8 cellular contexts compared by ENCODE assay signal in the genomic region with DNA sequence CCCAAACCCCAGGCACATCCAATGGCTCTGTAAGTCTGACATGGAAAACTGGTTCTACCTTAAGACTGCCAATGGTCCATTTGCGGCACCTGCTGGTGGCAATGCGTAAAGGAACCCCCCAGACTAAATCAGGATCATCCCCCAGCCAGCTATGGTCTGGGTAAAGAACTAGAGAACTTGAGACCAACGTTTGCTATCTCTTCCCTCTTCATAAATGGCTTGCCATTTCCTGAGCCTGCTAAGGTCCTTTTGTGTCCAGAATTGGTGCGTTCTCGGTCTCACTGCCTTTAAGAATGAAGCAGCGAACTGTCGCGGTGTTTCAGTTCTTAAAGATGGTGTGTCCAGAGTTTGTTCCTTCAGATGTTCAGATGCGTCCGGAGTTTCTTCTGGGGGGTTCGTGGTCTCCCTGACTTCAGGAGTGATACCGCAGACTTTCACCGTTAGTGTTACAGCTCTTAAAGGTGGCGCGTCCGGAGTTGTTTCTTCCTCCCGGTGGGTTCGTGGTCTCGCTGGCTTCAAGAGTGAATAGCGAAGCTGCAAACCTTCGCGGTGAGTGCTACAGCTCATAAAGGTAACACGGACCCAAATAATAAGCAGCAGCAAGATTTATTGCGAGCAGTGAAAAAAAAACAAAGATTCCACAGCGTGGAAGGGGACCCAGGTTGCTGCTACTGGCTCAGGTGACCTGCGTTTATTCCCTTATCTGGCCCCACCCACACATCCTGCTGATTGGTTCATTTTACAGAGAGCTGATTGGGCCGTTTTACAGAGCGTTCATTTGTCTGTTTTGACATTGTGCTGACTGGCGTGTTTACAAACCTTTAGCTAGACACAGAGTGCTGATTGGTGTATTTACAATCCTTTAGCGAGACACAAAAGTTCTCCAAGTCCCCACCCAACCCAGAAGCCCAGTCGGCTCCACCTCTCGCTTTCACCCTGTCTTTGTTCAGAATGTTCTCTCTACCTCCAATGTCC.
DNase-seq lines count a peak whose midpoint lies in the region; ATAC-seq, FAIRE-seq and TF ChIP-seq lines count a peak whose summit lies in the region.

No MANE protein-coding gene starts in this region.

- no peak overlapping the region for H3K4me2 ChIP-seq in mammary epithelial cell (ENCODE audit: insufficient read depth, low read depth, low read length)
- H3K4me2 ChIP-seq in HepG2 (ENCODE audit: low read depth, low read length), result no peak overlapping the region

- no peak for TF ChIP-seq RAD21 in HepG2 (CRISPR knock-in tag; IDR thresholded peaks at IDR 0.05)

- H3K4me3 ChIP-seq in mammary epithelial cell (replicated peaks in 1 of 3; ENCODE audit: insufficient read depth in 1 of 3, low read depth in 2 of 3, low read length in 3 of 3) (no peak overlapping the region), HepG2 (replicated peaks in 1 of 3; ENCODE audit: insufficient read depth in 1 of 3, low read depth in 2 of 3, low read length in 3 of 3) (no peak overlapping the region)

- 75% methylated on average over 21 of the region's 32 CpGs for WGBS in mammary epithelial cell (ENCODE audit: low coverage, missing lambda C conversion rate)
- WGBS in HepG2 (ENCODE audit: low lambda C conversion rate), result 75% methylated on average over 30 of the region's 32 CpGs

- intact Hi-C loops in MCF 10A (cut with micrococcal nuclease) (loop anchor here (5.0 kb wide), 1 partner anchor 116 kb away; no protein-coding TSS in a partner anchor), mammary epithelial cell (cut with micrococcal nuclease) (loop anchor here (5.0 kb wide), 1 partner anchor 71 kb away; no protein-coding TSS in a partner anchor), HepG2 (cut with micrococcal nuclease; ENCODE audit: unreplicated experiment) (loop anchor here (2.0 to 10.0 kb wide), 3 partner anchors 68 to 144 kb away; no protein-coding TSS in a partner anchor)

- no peak for TF ChIP-seq EP300 in HepG2 (IDR thresholded peaks at IDR 0.05; ENCODE audit: low read depth in 2 of 2, low read length in 2 of 2)
- TF ChIP-seq EP300 in HepG2 (CRISPR knock-in tag; IDR thresholded peaks at IDR 0.05; ENCODE audit: borderline replicate concordance), result no peak

- H3K4me3 Mint-ChIP-seq in MCF 10A (ENCODE audit: unreplicated experiment), result no peak overlapping the region
- H3K4me3 Mint-ChIP-seq in activated T-cell treated with anti-CD3 and anti-CD28 coated beads, Interleukin-2, amount 50 U/mL, for 72 hours, result peak overlapping the region; percentile 92 to 98
- H3K4me3 Mint-ChIP-seq in stimulated activated naive B cell treated with anti-CD40 and anti-IgM and Interleukin-4, amounts not matched to agents 10 μg/mL and 1 μg/mL and 100 μg/mL, for 72 hours, result peak overlapping the region; percentile 86 to 87

- CTCF ChIA-PET in MCF 10A (lab: Yijun Ruan, JAX) (interaction anchor here (0.6 to 2.0 kb wide), 7 partner anchors 41 to 275 kb away, joined by 3 to 6 read pairs (median 4); no protein-coding TSS in a partner anchor), mammary epithelial cell (lab: Charles Lee; ENCODE audit: low non-redundant PET) (no interaction called here), HepG2 (lab: Yijun Ruan, JAX; ENCODE audit: low intra/inter-chr PET ratio, low total read pairs) (interaction anchor here (1.4 kb wide), 1 partner anchor 68 kb away, joined by 6 read pairs; no protein-coding TSS in a partner anchor)

- H3K9me3 Mint-ChIP-seq in MCF 10A (ENCODE audit: unreplicated experiment), result no peaks in the 10 kb centered on the region
- no peaks in the 10 kb centered on the region for H3K9me3 Mint-ChIP-seq in activated T-cell treated with anti-CD3 and anti-CD28 coated beads, Interleukin-2, amount 50 U/mL, for 72 hours
- peaks cover 0 to 1% of the 10 kb centered on the region in 2 donors for H3K9me3 Mint-ChIP-seq in stimulated activated naive B cell treated with anti-CD40 and anti-IgM and Interleukin-4, amounts not matched to agents 10 μg/mL and 1 μg/mL and 100 μg/mL, for 72 hours

- in situ Hi-C loops in mammary epithelial cell (cut with MboI; ENCODE audit: low sequenced_read_pairs in 2 of 2) (no loop called here), HepG2 (cut with HindIII; ENCODE audit: extremely low pct_ligation_motif_present, low pct_unique_long_range_greater_than_20kb) (no loop called here)

- peak overlapping the region; percentile 88 for H3K27ac Mint-ChIP-seq in MCF 10A (ENCODE audit: low read depth, unreplicated experiment)
- H3K27ac Mint-ChIP-seq in activated T-cell treated with anti-CD3 and anti-CD28 coated beads, Interleukin-2, amount 50 U/mL, for 72 hours, result peak overlapping the region; percentile 99
- H3K27ac Mint-ChIP-seq in stimulated activated naive B cell treated with anti-CD40 and anti-IgM and Interleukin-4, amounts not matched to agents 10 μg/mL and 1 μg/mL and 100 μg/mL, for 72 hours, result peak overlapping the region; percentile 67

- TF ChIP-seq POLR2A in HepG2 (IDR thresholded peaks at IDR 0.05; ENCODE audit: insufficient read depth in 1 of 2, low read depth in 2 of 2, low read length in 2 of 2), result no peak

- DNase-seq in MCF 10A (ENCODE audit: unreplicated experiment), result peak; percentile 6
- DNase-seq in mammary epithelial cell, result no peak
- DNase-seq in NCI-H748 treated with DMSO at 0.1 percent for 48 hours (lab: John Stamatoyannopoulos, UW), result peak; percentile 11
- DNase-seq in activated T-cell treated with anti-CD3 and anti-CD28 coated beads, Interleukin-2, amount 50 U/mL, for 72 hours, result peak; percentile 79
- no peak for DNase-seq in HepG2 (ENCODE audit: low spot score)
- peak; percentile 58 for DNase-seq in stimulated activated naive B cell treated with anti-CD40 and anti-IgM and Interleukin-4, amounts not matched to agents 10 μg/mL and 1 μg/mL and 100 μg/mL, for 72 hours
- no peak for DNase-seq in omental fat pad (ENCODE audit: low spot score)

- peaks cover 22% of the 10 kb centered on the region for H3K9me3 ChIP-seq in mammary epithelial cell (replicated peaks; ENCODE audit: insufficient read depth, low read length)
- H3K9me3 ChIP-seq in HepG2 (ENCODE audit: low read length), result no peaks in the 10 kb centered on the region

- H3K36me3 Mint-ChIP-seq in MCF 10A (ENCODE audit: insufficient read depth, unreplicated experiment), result no peaks in the 10 kb centered on the region
- H3K36me3 Mint-ChIP-seq in activated T-cell treated with anti-CD3 and anti-CD28 coated beads, Interleukin-2, amount 50 U/mL, for 72 hours (ENCODE audit: insufficient read depth in 2 of 2), result peaks cover 6% of the 10 kb centered on the region in 2 donors
- peaks cover 0 to 2% of the 10 kb centered on the region in 2 donors for H3K36me3 Mint-ChIP-seq in stimulated activated naive B cell treated with anti-CD40 and anti-IgM and Interleukin-4, amounts not matched to agents 10 μg/mL and 1 μg/mL and 100 μg/mL, for 72 hours

- H3K4me1 ChIP-seq in mammary epithelial cell (ENCODE audit: insufficient read depth, low read length), result no peaks in the 10 kb centered on the region
- peaks cover 7% of the 10 kb centered on the region; the same call in 1 of the 2 replicates for H3K4me1 ChIP-seq in HepG2 (ENCODE audit: insufficient read depth, low read length)

- H2AFZ ChIP-seq in mammary epithelial cell (ENCODE audit: low read depth, low read length) (no peak overlapping the region), HepG2 (ENCODE audit: low read length) (no peak overlapping the region)

- POLR2A ChIA-PET in MCF 10A (lab: Yijun Ruan, JAX), result no interaction called here
- POLR2A ChIA-PET in HepG2 (lab: Yijun Ruan, JAX), result no interaction called here

- no peaks in the 10 kb centered on the region for H3K36me3 ChIP-seq in mammary epithelial cell (ENCODE audit: insufficient read depth, low read length)
- H3K36me3 ChIP-seq in HepG2 (replicated peaks in 1 of 2; ENCODE audit: control insufficient read depth in 1 of 2, insufficient read depth in 2 of 2, low read length in 2 of 2), result no peaks in the 10 kb centered on the region

- H3K27me3 ChIP-seq in mammary epithelial cell (ENCODE audit: insufficient read depth, low read length) (no peaks in the 10 kb centered on the region), HepG2 (ENCODE audit: control insufficient read depth in 1 of 2, insufficient read depth in 2 of 2, low read length in 2 of 2) (no peaks in the 10 kb centered on the region; a peak in 1 of 5 replicates)

- H3K9ac ChIP-seq in mammary epithelial cell (ENCODE audit: insufficient read depth, low read length), result no peak overlapping the region
- H3K9ac ChIP-seq in HepG2 (ENCODE audit: insufficient read depth, low read depth, low read length), result no peak overlapping the region

- BruUV-seq in MCF 10A (replicated peaks; lab: Mats Ljungman, UMichigan) (no TSS peak), mammary epithelial cell (replicated peaks; lab: Mats Ljungman, UMichigan) (no TSS peak), HepG2 (replicated peaks; lab: Mats Ljungman, UMichigan) (no TSS peak)

- ATAC-seq in HG02943 (IDR thresholded peaks at IDR 0.05; ENCODE audit: low read depth, unreplicated experiment) (peak; percentile 85), HepG2 (peak; percentile 63), omental fat pad (ENCODE audit: low FRiP score) (no peak)
- ATAC-seq in activated T-cell treated with anti-CD3 and anti-CD28 coated beads, Interleukin-2, amount 50 U/mL, for 72 hours (replicated peaks in 1 of 2), result peak; percentile 70 to 75
- peak; percentile 71 to 84 for ATAC-seq in stimulated activated naive B cell treated with anti-CD40 and anti-IgM and Interleukin-4, amounts not matched to agents 10 μg/mL and 1 μg/mL and 100 μg/mL, for 72 hours (replicated peaks)

- no peaks in the 10 kb centered on the region for H3K79me2 ChIP-seq in mammary epithelial cell (ENCODE audit: insufficient read depth, low read length)
- H3K79me2 ChIP-seq in HepG2 (ENCODE audit: insufficient read depth, low read length), result no peaks in the 10 kb centered on the region

- H3K27ac ChIP-seq in mammary epithelial cell (ENCODE audit: insufficient read depth, low read depth, low read length), result no peak overlapping the region
- H3K27ac ChIP-seq in HepG2 (ENCODE audit: extremely low read length, insufficient read depth, low read length), result no peak overlapping the region

- H4K20me1 ChIP-seq in mammary epithelial cell (ENCODE audit: insufficient read depth, low read length) (no peaks in the 10 kb centered on the region), HepG2 (ENCODE audit: insufficient read depth, low read length) (no peaks in the 10 kb centered on the region)

- H3K4me1 Mint-ChIP-seq in MCF 10A (ENCODE audit: insufficient read depth, unreplicated experiment), result peaks cover 17% of the 10 kb centered on the region
- peaks cover 96% of the 10 kb centered on the region for H3K4me1 Mint-ChIP-seq in activated T-cell treated with anti-CD3 and anti-CD28 coated beads, Interleukin-2, amount 50 U/mL, for 72 hours (ENCODE audit: low read depth)
- peaks cover 51 to 66% of the 10 kb centered on the region in 2 donors for H3K4me1 Mint-ChIP-seq in stimulated activated naive B cell treated with anti-CD40 and anti-IgM and Interleukin-4, amounts not matched to agents 10 μg/mL and 1 μg/mL and 100 μg/mL, for 72 hours

- dilution Hi-C loops in mammary epithelial cell (cut with HindIII; ENCODE audit: low sequenced_read_pairs), result no loop called here

- TF ChIP-seq CTCF in MCF 10A (IDR thresholded peaks at IDR 0.05; ENCODE audit: unreplicated experiment) (peak; percentile 11), mammary epithelial cell (conservative IDR thresholded peaks at IDR 0.05 in 1 of 2, IDR thresholded peaks at IDR 0.05 in 1 of 2; ENCODE audit: extremely low read depth in 1 of 2, insufficient read depth in 1 of 2, low read depth in 1 of 2, low read length in 2 of 2) (no peak), HepG2 (CRISPR knock-in tag; IDR thresholded peaks at IDR 0.05) (peak; percentile 47), omental fat pad (IDR thresholded peaks at IDR 0.05) (no peak)

- no peaks in the 10 kb centered on the region for H3K27me3 Mint-ChIP-seq in MCF 10A (ENCODE audit: insufficient read depth, unreplicated experiment)
- H3K27me3 Mint-ChIP-seq in activated T-cell treated with anti-CD3 and anti-CD28 coated beads, Interleukin-2, amount 50 U/mL, for 72 hours (ENCODE audit: low read depth), result no peaks in the 10 kb centered on the region
- H3K27me3 Mint-ChIP-seq in stimulated activated naive B cell treated with anti-CD40 and anti-IgM and Interleukin-4, amounts not matched to agents 10 μg/mL and 1 μg/mL and 100 μg/mL, for 72 hours, result no peaks in the 10 kb centered on the region

- no peak for FAIRE-seq in HepG2 (lab: Jason Lieb, UNC)

Comparison
In these comparisons a context has a peak if more than half of its experiments do, and no peak if none do; other contexts are left out.
1. DNase-seq: peak in MCF 10A (single experiment), NCI-H748 treated with DMSO at 0.1 percent for 48 hours (single experiment), activated T-cell treated with anti-CD3 and anti-CD28 coated beads, Interleukin-2, amount 50 U/mL, for 72 hours (2 of 2) and stimulated activated naive B cell treated with anti-CD40 and anti-IgM and Interleukin-4, amounts not matched to agents 10 μg/mL and 1 μg/mL and 100 μg/mL, for 72 hours (single experiment); none in mammary epithelial cell (single experiment), HepG2 (single experiment) and omental fat pad (single experiment).
2. CTCF ChIP-seq: peak in MCF 10A (single experiment) and HepG2 (single experiment); none in mammary epithelial cell (0 of 2) and omental fat pad (0 of 3).
3. Peak in every context shown above with its lines, with median percentiles within 50 percentile points of each other: H3K27ac Mint-ChIP-seq.